In the genomic region with DNA sequence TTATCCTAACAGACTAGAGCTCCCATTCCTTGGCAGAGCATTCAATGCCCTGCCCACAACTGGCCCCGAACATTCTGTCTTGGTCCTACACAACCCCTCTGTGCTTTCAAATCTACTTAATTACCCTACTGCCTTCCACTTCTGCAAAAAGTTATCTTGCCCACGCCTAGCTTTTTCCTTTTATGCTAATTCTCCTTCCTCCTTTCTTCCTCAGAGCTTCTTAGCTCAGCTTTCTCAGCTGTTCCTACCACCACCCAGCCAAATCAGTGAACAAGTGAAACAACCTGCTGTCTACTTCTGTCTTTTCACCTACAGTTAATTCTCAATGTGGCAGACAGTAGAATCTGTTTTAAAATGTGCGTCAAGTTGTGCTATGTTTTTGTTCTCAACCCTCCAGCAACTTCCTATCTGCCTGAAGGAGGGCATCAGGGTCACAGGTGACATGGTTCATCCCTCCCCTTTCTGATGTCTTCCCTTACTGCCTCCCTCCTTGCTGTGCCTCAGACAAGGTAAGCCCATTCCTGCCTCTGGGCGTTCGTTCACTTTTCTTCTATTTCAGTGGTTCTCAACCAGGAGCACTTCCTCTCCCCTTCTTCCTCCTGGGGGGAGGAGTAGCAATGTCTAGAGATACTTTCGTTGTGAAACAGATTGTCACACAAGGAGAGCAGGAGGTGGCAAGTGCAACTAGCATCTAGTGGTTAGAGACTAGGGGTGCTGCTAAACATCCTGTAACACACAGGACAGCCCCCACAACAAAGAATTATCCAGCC, we compare ENCODE assay signal across 8 cellular contexts. TPM values are rescaled to one million over a fixed set of nuclear protein-coding genes. Genes with fewer than 3 reads are reported as not detected.
DNase-seq lines count a peak whose midpoint lies in the region; ATAC-seq and TF ChIP-seq lines count a peak whose summit lies in the region.

No MANE protein-coding gene starts in this region.

- no peaks in the 10 kb centered on the region for H4K20me1 ChIP-seq in Loucy (ENCODE audit: insufficient read depth, low read length, poor library complexity, severe bottlenecking)

- H3K9me2 ChIP-seq in Loucy (replicated peaks; ENCODE audit: low read depth, low read length) = no peaks in the 10 kb centered on the region

- H3K4me1 ChIP-seq in Loucy (ENCODE audit: insufficient read depth, low read length, poor library complexity, severe bottlenecking) = peaks cover 11% of the 10 kb centered on the region
- H3K4me1 ChIP-seq in ascending aorta = peaks cover 8 to 23% of the 10 kb centered on the region in 2 donors

- no peaks in the 10 kb centered on the region for H3F3A ChIP-seq in Loucy (ENCODE audit: low read depth)

- 0 out of 2 replicates have a peak overlapping the region, but pooled peaks have one; percentile 37 for H2AFZ ChIP-seq in Loucy (ENCODE audit: low read length)

- peak overlapping the region; percentile 70 for H3K4me2 ChIP-seq in Loucy (ENCODE audit: low read depth, low read length, poor library complexity, severe bottlenecking)

- H3K36me3 ChIP-seq in Loucy (ENCODE audit: insufficient read depth, low read length) (no peaks in the 10 kb centered on the region), ascending aorta (peaks cover 0 to under 1% of the 10 kb centered on the region in 2 donors)

- H3K9me3 ChIP-seq in Loucy (ENCODE audit: insufficient read depth, low read depth, low read length) (no peaks in the 10 kb centered on the region), ascending aorta (no peaks in the 10 kb centered on the region)

- H3K4me3 ChIP-seq in Loucy (ENCODE audit: low read length, poor library complexity, severe bottlenecking) (peak overlapping the region; percentile 89), ascending aorta (peak overlapping the region in 1 of 2 donors; percentile 93)

- no peak overlapping the region for H3K9ac ChIP-seq in Loucy (ENCODE audit: low read depth, low read length, poor library complexity, severe bottlenecking)

- H3K79me2 ChIP-seq in Loucy (ENCODE audit: insufficient read depth, low read length) = peaks cover 15% of the 10 kb centered on the region

- DNase-seq in ascending aorta (ENCODE audit: low spot score in 2 of 2) (no peak), putamen (ENCODE audit: low spot score) (peak; percentile 19), left colon (no peak), NCI-H524 treated with DMSO at 0.1 percent for 48 hours (lab: John Stamatoyannopoulos, UW) (no peak), NCI-H526 (lab: John Stamatoyannopoulos, UW) (no peak)

- no peaks in the 10 kb centered on the region for H3K27me3 ChIP-seq in Loucy (ENCODE audit: insufficient read depth, low read length, poor library complexity, severe bottlenecking)
- H3K27me3 ChIP-seq in ascending aorta = no peaks in the 10 kb centered on the region

- peak overlapping the region; percentile 56 to 99 for H3K27ac ChIP-seq in ascending aorta

- intact Hi-C loops in ascending aorta (cut with DNase I) = loop anchor here (2.0 to 5.0 kb wide), 3 partner anchors 41 to 216 kb away; partner anchors contain the start of gene DCP2
- intact Hi-C loops in left colon (cut with DNase I, micrococcal nuclease) = no loop called here

- TF ChIP-seq CTCF in Loucy (conservative IDR thresholded peaks at IDR 0.05; ENCODE audit: low read length) = no peak
- TF ChIP-seq CTCF in ascending aorta (IDR thresholded peaks at IDR 0.05) = no peak

- ATAC-seq in GM18502 (IDR thresholded peaks at IDR 0.05; ENCODE audit: poor library complexity, unreplicated experiment) = peak; percentile 51
- ATAC-seq in GM21723 (IDR thresholded peaks at IDR 0.05; ENCODE audit: unreplicated experiment) = peak; percentile 40
- ATAC-seq in left colon = no peak

RNA-seq across cellular contexts. Expression of gene REEP5, which starts 1.3 kb away (rescaled TPM):
- total RNA-seq in ascending aorta = 49.7 TPM
- 10 to 100 TPM; 80.6 to 81.7 TPM for total RNA-seq in left colon

RNA-seq across cellular contexts. Expression of gene DCP2, which starts 53.3 kb away (rescaled TPM):
- total RNA-seq in ascending aorta = 24.6 TPM
- total RNA-seq in left colon = 10 to 100 TPM; 24.3 to 35.0 TPM
